In the genomic region with DNA sequence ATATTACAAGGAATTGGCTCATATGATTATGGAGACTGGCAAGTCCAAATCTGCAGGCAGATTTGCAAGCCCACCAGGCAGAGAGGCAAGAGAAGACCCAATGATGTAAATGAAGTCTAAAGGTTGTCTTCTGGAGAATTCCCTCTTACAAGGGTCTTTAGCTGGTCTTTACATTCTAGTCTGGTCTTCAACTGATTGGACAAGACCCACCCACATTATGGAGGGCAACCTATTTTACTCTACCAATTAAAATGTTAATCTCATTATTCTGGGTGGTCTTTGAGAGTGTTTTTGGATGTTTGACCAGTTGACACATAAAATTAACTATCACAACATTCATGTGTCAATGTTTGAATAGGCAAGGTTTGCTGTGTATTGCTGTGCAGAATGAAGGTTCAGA, we compare ENCODE assay signal across 7 cellular contexts.
"Had no signal": no experiment of that assay in that cellular context is flagged by ENCODE, and none has a peak within 500 bp of the region (broad histone marks: within the 10 kb centered on the region; RNA-seq: fewer than 3 reads in every experiment).

No MANE protein-coding gene starts in this region.

- H3K4me2 ChIP-seq: KMS-11 had no signal

- FAIRE-seq: HepG2, HTR-8/SVneo had no signal

- H3K27ac ChIP-seq: HL-60, KMS-11 had no signal

- H3K9ac ChIP-seq: KMS-11 had no signal

- ATAC-seq: HepG2 had no signal

- DNase-seq: IMR-90, KBM-7, KG1 had no signal
